ENCODE assay signal across 11 cellular contexts in the genomic region with DNA sequence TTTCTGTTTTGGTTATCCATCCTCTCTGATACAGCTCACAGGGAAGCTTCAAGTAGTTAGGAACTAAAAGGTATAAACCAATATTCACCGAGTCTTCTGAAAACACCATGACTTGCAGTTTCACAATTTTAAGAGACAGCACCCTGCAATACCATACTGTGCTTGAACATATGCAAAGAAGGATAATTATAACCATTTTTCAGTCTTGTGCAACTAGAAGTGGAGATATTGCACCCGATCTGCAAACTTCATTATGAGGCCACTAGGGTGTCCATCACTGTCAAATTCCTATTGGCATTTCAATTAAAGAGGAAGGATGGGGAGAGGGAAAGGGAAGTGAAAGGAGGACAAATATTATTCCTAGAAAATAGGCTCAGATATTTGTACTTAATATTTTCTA. TPM values are rescaled to one million over a fixed set of nuclear protein-coding genes. Genes with fewer than 3 reads are reported as not detected.
A peak's percentile ranks its signal among the peaks of the same experiment; 100 is the strongest.
DNase-seq lines count a peak whose midpoint lies in the region; ATAC-seq and TF ChIP-seq lines count a peak whose summit lies in the region.
"Had no signal": no experiment of that assay in that cellular context is flagged by ENCODE, and none has a peak within 500 bp of the region (broad histone marks: within the 10 kb centered on the region; RNA-seq: fewer than 3 reads in every experiment).

No MANE protein-coding gene starts in this region.

- intact Hi-C loops in mammary epithelial cell (cut with micrococcal nuclease): no loop called here

- H3K9me3 ChIP-seq in mammary epithelial cell (replicated peaks; ENCODE audit: insufficient read depth, low read length): no peaks in the 10 kb centered on the region

- in situ Hi-C loops in mammary epithelial cell (cut with MboI; ENCODE audit: low sequenced_read_pairs in 2 of 2): no loop called here

- ATAC-seq in GM18517 (IDR thresholded peaks at IDR 0.05; ENCODE audit: unreplicated experiment) (peak; percentile 96), GM21723 (IDR thresholded peaks at IDR 0.05; ENCODE audit: unreplicated experiment) (peak; percentile 93), HG03457 (IDR thresholded peaks at IDR 0.05; ENCODE audit: unreplicated experiment) (peak; percentile 77)

- no peak overlapping the region for H3K4me2 ChIP-seq in mammary epithelial cell (ENCODE audit: insufficient read depth, low read depth, low read length)

- H3K79me2 ChIP-seq in mammary epithelial cell (ENCODE audit: insufficient read depth, low read length): no peaks in the 10 kb centered on the region

- H3K9ac ChIP-seq in mammary epithelial cell (ENCODE audit: insufficient read depth, low read length): no peak overlapping the region

- BruUV-seq in mammary epithelial cell (replicated peaks; lab: Mats Ljungman, UMichigan): no TSS peak

- CTCF ChIA-PET in mammary epithelial cell (lab: Charles Lee; ENCODE audit: low non-redundant PET): no interaction called here

- H2AFZ ChIP-seq in mammary epithelial cell (ENCODE audit: low read depth, low read length): no peak overlapping the region

- no peaks in the 10 kb centered on the region for H3K36me3 ChIP-seq in mammary epithelial cell (ENCODE audit: insufficient read depth, low read length)

- H4K20me1 ChIP-seq in mammary epithelial cell (ENCODE audit: insufficient read depth, low read length): no peaks in the 10 kb centered on the region

- no peaks in the 10 kb centered on the region for H3K27me3 ChIP-seq in mammary epithelial cell (ENCODE audit: insufficient read depth, low read length)

- DNase-seq in mammary epithelial cell (no peak), foreskin fibroblast (no peak), NCI-H345 (lab: John Stamatoyannopoulos, UW) (no peak), LoVo (ENCODE audit: low spot score) (no peak)
- no peak for DNase-seq in activated CD8-positive, alpha-beta memory T cell treated with anti-CD3 and anti-CD28 coated beads for 24 hours
- DNase-seq: left colon; NCI-H2029; stimulated activated CD4-positive, alpha-beta T cell treated with anti-CD3 and anti-CD28 coated beads, Interleukin-2, amount 100 ng/mL, for 24 hours had no signal

- 55% methylated on average over 2 of the region's 2 CpGs for WGBS in mammary epithelial cell (ENCODE audit: low coverage, missing lambda C conversion rate)

- H3K4me1 ChIP-seq in mammary epithelial cell (ENCODE audit: insufficient read depth, low read length): no peaks in the 10 kb centered on the region

- dilution Hi-C loops in mammary epithelial cell (cut with HindIII; ENCODE audit: low sequenced_read_pairs): no loop called here

- TF ChIP-seq CTCF in mammary epithelial cell (conservative IDR thresholded peaks at IDR 0.05 in 1 of 2, IDR thresholded peaks at IDR 0.05 in 1 of 2; ENCODE audit: extremely low read depth in 1 of 2, insufficient read depth in 1 of 2, low read depth in 1 of 2, low read length in 2 of 2) (peak; percentile 5 to 13), foreskin fibroblast (IDR thresholded peaks at IDR 0.05; ENCODE audit: low read depth, low read length) (no peak)

- H3K4me3 ChIP-seq in mammary epithelial cell (replicated peaks in 1 of 3; ENCODE audit: insufficient read depth in 1 of 3, low read depth in 2 of 3, low read length in 3 of 3): no peak overlapping the region
- H3K4me3 ChIP-seq in foreskin fibroblast (ENCODE audit: low read depth in 1 of 2, low read length in 2 of 2): no peak overlapping the region

- no peak overlapping the region for H3K27ac ChIP-seq in mammary epithelial cell (ENCODE audit: insufficient read depth, low read depth, low read length)

RNA-seq across cellular contexts. Expression of a gene that starts 32.4 kb away (rescaled TPM):
- total RNA-seq in mammary epithelial cell: 10 to 100 TPM; 20.7 to 24.6 TPM
- polyA plus RNA-seq in mammary epithelial cell: 14.7 TPM
- 48.6 TPM for polyA minus RNA-seq in mammary epithelial cell

RNA-seq across cellular contexts. Expression of a gene that starts 56.3 kb away (rescaled TPM):
- total RNA-seq in mammary epithelial cell: 10 to 100 TPM; 50.6 to 59.2 TPM
- polyA plus RNA-seq in mammary epithelial cell: 17.1 TPM
- polyA minus RNA-seq in mammary epithelial cell: 15.1 TPM
